10 cellular contexts compared by ENCODE assay signal in genomic region chr22:31162015-31162765, GRCh38. TPM values are rescaled to one million over a fixed set of nuclear protein-coding genes. Genes with fewer than 3 reads are reported as not detected.
DNase-seq lines count a peak whose midpoint lies in the region; ATAC-seq and TF ChIP-seq lines count a peak whose summit lies in the region.
"Had no signal": no experiment of that assay in that cellular context is flagged by ENCODE, and none has a peak within 500 bp of the region (broad histone marks: within the 10 kb centered on the region; RNA-seq: fewer than 3 reads in every experiment).

No MANE protein-coding gene starts in this region.

- TF ChIP-seq CTCF in CD4-positive, alpha-beta T cell (IDR thresholded peaks at IDR 0.05), result no peak
- TF ChIP-seq CTCF in PC-9 (conservative IDR thresholded peaks at IDR 0.05) (no peak; the same call in 1 of the 2 replicates), osteocyte (IDR thresholded peaks at IDR 0.05) (no peak), Peyer's patch (IDR thresholded peaks at IDR 0.05) (peak in 3 of 6 experiments; percentile 25 to 38 (median 33))

- peaks cover 38% of the 10 kb centered on the region for H3K79me2 ChIP-seq in PC-9 (ENCODE audit: low read depth)

- peak overlapping the region; percentile 89 for H3K27ac Mint-ChIP-seq in CD4-positive, alpha-beta T cell
- no peak overlapping the region for H3K27ac Mint-ChIP-seq in osteocyte (ENCODE audit: unreplicated experiment)

- peaks cover 63% of the 10 kb centered on the region for H3K4me1 Mint-ChIP-seq in CD4-positive, alpha-beta T cell (ENCODE audit: low read depth)
- peaks cover 29% of the 10 kb centered on the region for H3K4me1 Mint-ChIP-seq in osteocyte (ENCODE audit: unreplicated experiment)

- H3K9me3 Mint-ChIP-seq in CD4-positive, alpha-beta T cell, result no peaks in the 10 kb centered on the region
- no peaks in the 10 kb centered on the region for H3K9me3 Mint-ChIP-seq in osteocyte (ENCODE audit: unreplicated experiment)

- H3K27me3 ChIP-seq in CD4-positive, alpha-beta T cell (ENCODE audit: control insufficient read depth, insufficient read depth, low read length), result no peaks in the 10 kb centered on the region
- H3K27me3 ChIP-seq in PC-9 (ENCODE audit: insufficient read depth, low read depth), result no peaks in the 10 kb centered on the region
- no peaks in the 10 kb centered on the region for H3K27me3 ChIP-seq in Peyer's patch

- H3K4me3 Mint-ChIP-seq in CD4-positive, alpha-beta T cell, result peak overlapping the region; percentile 100
- peak overlapping the region; percentile 99 for H3K4me3 Mint-ChIP-seq in osteocyte (ENCODE audit: unreplicated experiment)

- H3K27ac ChIP-seq in CD4-positive, alpha-beta T cell (ENCODE audit: low read depth, low read length), result no peak overlapping the region
- no peak overlapping the region for H3K27ac ChIP-seq in PC-9
- H3K27ac ChIP-seq in epithelial cell of prostate, result peak overlapping the region; percentile 63
- no peak overlapping the region for H3K27ac ChIP-seq in Peyer's patch

- DNase-seq in CD4-positive, alpha-beta T cell, result no peak
- no peak for DNase-seq in PC-9
- DNase-seq in epithelial cell of prostate (ENCODE audit: low read depth, low spot score), result no peak
- DNase-seq in osteocyte (ENCODE audit: extremely low spot score, unreplicated experiment), result no peak
- no peak for DNase-seq in activated effector memory CD4-positive, alpha-beta T cell treated with anti-CD3 and anti-CD28 coated beads, Interleukin-2, amount 50 U/mL, for 16 hours
- no peak for DNase-seq in Peyer's patch

- H3K9me2 ChIP-seq in PC-9 (ENCODE audit: insufficient read depth), result no peaks in the 10 kb centered on the region

- CTCF ChIA-PET in CD4-positive, alpha-beta T cell (lab: Charles Lee), result interaction anchor here (0.5 to 1.5 kb wide), 7 partner anchors 9 to 439 kb away, joined by 3 to 7 read pairs (median 3); partner anchors contain the start of gene SELENOM
- CTCF ChIA-PET in PC-9 (lab: Charles Lee), result interaction anchor here (0.7 kb wide), 3 partner anchors 71 to 157 kb away, joined by 3 to 4 read pairs (median 3); no protein-coding TSS in a partner anchor

- H3K4me1 ChIP-seq in PC-9 (replicated peaks; ENCODE audit: insufficient read depth) (peaks cover 19% of the 10 kb centered on the region), Peyer's patch (peaks cover 0 to 29% (median 6%) of the 10 kb centered on the region in 4 donors)

- BruUV-seq in PC-9 (replicated peaks; lab: Mats Ljungman, UMichigan), result no TSS peak

- no peak for TF ChIP-seq POLR2A in Peyer's patch (IDR thresholded peaks at IDR 0.05)

- H3K9me3 ChIP-seq in CD4-positive, alpha-beta T cell (ENCODE audit: control insufficient read depth, low read length), result no peaks in the 10 kb centered on the region
- H3K9me3 ChIP-seq in PC-9 (ENCODE audit: insufficient read depth, low read depth) (no peaks in the 10 kb centered on the region), Peyer's patch (no peaks in the 10 kb centered on the region)
- H3K9me3 ChIP-seq: neutrophil had no signal

- H3K4me2 ChIP-seq in PC-9, result peak overlapping the region; percentile 20; the same call in 1 of the 2 replicates

- intact Hi-C loops in CD4-positive, alpha-beta T cell (cut with DNase I, micrococcal nuclease), result loop anchor here in 1 of 2 experiments (5.0 kb wide), 3 partner anchors 185 to 590 kb away; partner anchors contain the start of genes DEPDC5, MORC2, PATZ1 and PRR14L
- intact Hi-C loops in PC-9 (cut with micrococcal nuclease; ENCODE audit: unreplicated experiment), result no loop called here

- no peak overlapping the region for H3K4me3 ChIP-seq in PC-9
- H3K4me3 ChIP-seq in Peyer's patch, result peak overlapping the region in 1 of 4 donors; percentile 93

- no peak for ATAC-seq in CD4-positive, alpha-beta T cell (ENCODE audit: poor library complexity)
- ATAC-seq in HG03025 (IDR thresholded peaks at IDR 0.05; ENCODE audit: low FRiP score, unreplicated experiment), result no peak
- no peak for ATAC-seq in GM21423 (IDR thresholded peaks at IDR 0.05; ENCODE audit: unreplicated experiment)

- no peaks in the 10 kb centered on the region for H3K27me3 Mint-ChIP-seq in CD4-positive, alpha-beta T cell
- H3K27me3 Mint-ChIP-seq in osteocyte (ENCODE audit: unreplicated experiment), result no peaks in the 10 kb centered on the region

- 0 out of 2 replicates have a peak, but pooled peaks cover 3% of the 10 kb centered on the region for H3K36me3 ChIP-seq in PC-9 (ENCODE audit: low read depth)
- peaks cover 0 to 25% (median 0%) of the 10 kb centered on the region in 3 donors for H3K36me3 ChIP-seq in Peyer's patch

- H2AFZ ChIP-seq in PC-9, result no peak overlapping the region

- peaks cover 15% of the 10 kb centered on the region; the same call in 1 of the 2 replicates for H3F3A ChIP-seq in PC-9 (ENCODE audit: insufficient read depth, low read depth)

- H4K20me1 ChIP-seq in PC-9 (ENCODE audit: insufficient read depth), result peaks cover 4% of the 10 kb centered on the region; the same call in 1 of the 2 replicates

- POLR2A ChIA-PET in CD4-positive, alpha-beta T cell (lab: Charles Lee), result no interaction called here
- POLR2A ChIA-PET in PC-9 (lab: Charles Lee; ENCODE audit: unreplicated experiment), result interaction anchor here (0.7 kb wide), 1 partner anchor 70 kb away, joined by 4 read pairs; no protein-coding TSS in a partner anchor

- peaks cover 48% of the 10 kb centered on the region for H3K36me3 Mint-ChIP-seq in CD4-positive, alpha-beta T cell (ENCODE audit: low read depth)
- H3K36me3 Mint-ChIP-seq in osteocyte (ENCODE audit: unreplicated experiment), result peaks cover 11% of the 10 kb centered on the region

RNA-seq across cellular contexts. Expression of gene RNF185, which starts 2.2 kb away (rescaled TPM):
- total RNA-seq in CD4-positive, alpha-beta T cell, result 1 to 10 TPM; 6.2 to 7.7 TPM
- total RNA-seq in PC-9 (2021) (13.5 and 19.1 TPM in 2 replicates), osteocyte (32.7 and 34.0 TPM in 2 replicates), Peyer's patch (10 to 100 TPM; 34.7 to 45.9 (median 41.7) TPM)

RNA-seq across cellular contexts. Expression of gene PLA2G3, which starts 21.9 kb away (rescaled TPM):
- not detected for total RNA-seq in CD4-positive, alpha-beta T cell
- total RNA-seq in PC-9 (2021) (not detected in 2 replicates), osteocyte (0.13 TPM in 1 of 2 replicates, not detected in the other), Peyer's patch (not detected)
- total RNA-seq: M059J had no signal

RNA-seq across cellular contexts. Expression of gene INPP5J, which starts 39.4 kb away (rescaled TPM):
- total RNA-seq in CD4-positive, alpha-beta T cell, result under 1 TPM; 0.59 to 0.69 TPM
- total RNA-seq in PC-9 (2021) (1.7 and 3.1 TPM in 2 replicates), osteocyte (3.0 and 3.5 TPM in 2 replicates), Peyer's patch (100 to 1,000 TPM in 3 of 4 donors, 10 to 100 TPM in 1; 18.2 to 203 (median 156) TPM)

RNA-seq across cellular contexts. Expression of gene LIMK2, which starts 49.9 kb away (rescaled TPM):
- total RNA-seq in CD4-positive, alpha-beta T cell, result 10 to 100 TPM; 13.1 to 14.6 TPM
- total RNA-seq in PC-9 (2021) (32.8 and 42.5 TPM in 2 replicates), osteocyte (49.8 and 53.9 TPM in 2 replicates), Peyer's patch (100 to 1,000 TPM; 106 to 256 (median 139) TPM)

RNA-seq across cellular contexts. Expression of gene SELENOM, which starts 54.8 kb away (rescaled TPM):
- 10 to 100 TPM; 78.0 to 82.4 TPM for total RNA-seq in CD4-positive, alpha-beta T cell
- total RNA-seq in PC-9 (2021) (20.7 and 23.3 TPM in 2 replicates), osteocyte (176 and 186 TPM in 2 replicates), Peyer's patch (10 to 100 TPM; 31.4 to 89.1 (median 43.7) TPM)
